19 cellular contexts compared by ENCODE assay signal in genomic region chr12:67362526-67362925, GRCh38.
"Had no signal": no experiment of that assay in that cellular context is flagged by ENCODE, and none has a peak within 500 bp of the region (broad histone marks: within the 10 kb centered on the region; RNA-seq: fewer than 3 reads in every experiment).

No MANE protein-coding gene starts in this region.

- H3K27ac ChIP-seq: body of pancreas, coronary artery, esophagus squamous epithelium, thyroid gland had no signal

- ATAC-seq: activated CD8-positive, alpha-beta T cell treated with anti-CD3 and anti-CD28 coated beads, Interleukin-2, amount 10 ng/mL, durations not matched to agents 7 days and 5 days; body of pancreas; left ventricle myocardium superior; natural killer cell treated with Interleukin-12 subunit alpha and Interleukin-12 subunit beta and Interleukin-15 and Interleukin-18, amount 100 ng/mL, for 72 hours; stimulated activated effector memory CD8-positive, alpha-beta T cell treated with anti-CD3 and anti-CD28 coated beads, Interleukin-12 subunit alpha, Interleukin-12 subunit beta, amount 100 ng/mL, for 72 hours; WTC11 had no signal

- H3K4me3 ChIP-seq: body of pancreas, coronary artery, esophagus squamous epithelium, thyroid gland had no signal

- H3K9me3 ChIP-seq: body of pancreas, esophagus squamous epithelium, thyroid gland had no signal

- DNase-seq: activated CD4-positive, alpha-beta T cell treated with anti-CD3 and anti-CD28 coated beads, Interleukin-2, amount 10 ng/mL, durations not matched to agents 24 days and 14 days; activated CD8-positive, alpha-beta T cell treated with anti-CD3 and anti-CD28 coated beads, Interleukin-2, amount 10 ng/mL, durations not matched to agents 7 days and 5 days; activated naive CD8-positive, alpha-beta T cell treated with anti-CD3 and anti-CD28 coated beads for 36 hours; amygdala; body of pancreas; central memory CD4-positive, alpha-beta T cell; effector CD4-positive, alpha-beta T cell; esophagus squamous epithelium; foreskin fibroblast; head of caudate nucleus; kidney glomerular epithelial cell; left ventricle myocardium superior; mesendoderm; occipital lobe; thyroid gland had no signal

- H3K36me3 ChIP-seq: esophagus squamous epithelium, thyroid gland had no signal

- H3K27me3 ChIP-seq: body of pancreas, esophagus squamous epithelium, thyroid gland had no signal

- H3K4me1 ChIP-seq: body of pancreas had no signal
